Comparison of ENCODE assay signal across 21 cellular contexts in the genomic region with DNA sequence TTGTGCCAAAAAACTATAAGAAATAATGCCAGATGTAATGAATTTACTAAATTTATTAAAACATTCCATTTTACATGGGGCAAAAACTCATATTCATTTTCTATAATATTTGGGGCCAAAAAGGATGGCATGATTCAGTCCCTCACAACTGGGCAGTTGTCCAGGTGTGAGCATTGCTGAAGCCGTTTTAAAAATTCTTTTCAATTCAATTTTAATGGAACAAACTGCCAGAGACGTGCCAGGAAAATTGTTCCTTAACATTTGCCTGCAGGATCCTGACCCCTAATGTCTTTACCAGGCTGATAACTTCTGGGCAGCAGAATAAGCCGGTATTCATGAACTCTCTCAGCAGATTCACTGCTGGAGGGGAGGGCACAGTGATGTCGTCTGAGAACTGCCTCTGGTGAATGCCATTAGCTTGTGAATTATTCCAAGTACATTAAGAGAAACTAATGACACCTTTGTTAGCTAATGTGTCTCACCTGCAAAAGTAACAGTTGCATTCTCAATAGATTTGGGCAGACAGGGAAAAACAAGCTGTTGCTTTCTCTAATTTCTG.
"Had no signal": no experiment of that assay in that cellular context is flagged by ENCODE, and none has a peak within 500 bp of the region (broad histone marks: within the 10 kb centered on the region; RNA-seq: fewer than 3 reads in every experiment).

No MANE protein-coding gene starts in this region.

- H3K4me3 ChIP-seq: heart left ventricle, left lung, lung, ovary, right lobe of liver, transverse colon had no signal

- H3K4me1 ChIP-seq: foreskin keratinocyte, right lobe of liver, transverse colon had no signal

- H3K27me3 ChIP-seq: foreskin keratinocyte, left lung, neutrophil, ovary, right lobe of liver, transverse colon had no signal

- H3K36me3 ChIP-seq: heart left ventricle, left lung, neutrophil, ovary, right lobe of liver, transverse colon had no signal

- H3K9me3 ChIP-seq: heart left ventricle, left lung, neutrophil, ovary, right lobe of liver, transverse colon had no signal

- H3K27ac ChIP-seq: foreskin keratinocyte, heart left ventricle, left lung, neutrophil, ovary, right lobe of liver, transverse colon had no signal

- DNase-seq: activated CD4-positive, alpha-beta T cell treated with anti-CD3 and anti-CD28 coated beads for 4 hours; activated CD4-positive, alpha-beta T cell treated with anti-CD3 and anti-CD28 coated beads, Interleukin-2, amount 50 U/mL, for 48 hours; activated CD8-positive, alpha-beta memory T cell treated with anti-CD3 and anti-CD28 coated beads, Interleukin-2, amount 50 U/mL, for 4 hours; activated gamma-delta T cell; activated naive CD4-positive, alpha-beta T cell treated with anti-CD3 and anti-CD28 coated beads, Interleukin-2, amount 10 ng/mL, durations not matched to agents 7 days and 5 days; activated naive CD8-positive, alpha-beta T cell treated with anti-CD3 and anti-CD28 coated beads, Interleukin-2, amount 10 ng/mL, durations not matched to agents 7 days and 5 days; activated T-cell treated with anti-CD3 and anti-CD28 coated beads, Interleukin-2, amount 50 U/mL, for 1 hour; amniotic stem cell; central memory CD4-positive, alpha-beta T cell; foreskin keratinocyte; heart left ventricle; hypothalamus; left lung; mesendoderm; ovary; right lobe of liver; stimulated activated CD4-positive, alpha-beta T cell treated with anti-CD3 and anti-CD28 coated beads, Interleukin-2, amount 100 ng/mL, for 48 hours; stimulated activated naive CD4-positive, alpha-beta T cell treated with Interleukin-2 at 50 U/mL for 16 hours; transverse colon had no signal
